Comparison of ENCODE assay signal across 8 cellular contexts in the genomic region with DNA sequence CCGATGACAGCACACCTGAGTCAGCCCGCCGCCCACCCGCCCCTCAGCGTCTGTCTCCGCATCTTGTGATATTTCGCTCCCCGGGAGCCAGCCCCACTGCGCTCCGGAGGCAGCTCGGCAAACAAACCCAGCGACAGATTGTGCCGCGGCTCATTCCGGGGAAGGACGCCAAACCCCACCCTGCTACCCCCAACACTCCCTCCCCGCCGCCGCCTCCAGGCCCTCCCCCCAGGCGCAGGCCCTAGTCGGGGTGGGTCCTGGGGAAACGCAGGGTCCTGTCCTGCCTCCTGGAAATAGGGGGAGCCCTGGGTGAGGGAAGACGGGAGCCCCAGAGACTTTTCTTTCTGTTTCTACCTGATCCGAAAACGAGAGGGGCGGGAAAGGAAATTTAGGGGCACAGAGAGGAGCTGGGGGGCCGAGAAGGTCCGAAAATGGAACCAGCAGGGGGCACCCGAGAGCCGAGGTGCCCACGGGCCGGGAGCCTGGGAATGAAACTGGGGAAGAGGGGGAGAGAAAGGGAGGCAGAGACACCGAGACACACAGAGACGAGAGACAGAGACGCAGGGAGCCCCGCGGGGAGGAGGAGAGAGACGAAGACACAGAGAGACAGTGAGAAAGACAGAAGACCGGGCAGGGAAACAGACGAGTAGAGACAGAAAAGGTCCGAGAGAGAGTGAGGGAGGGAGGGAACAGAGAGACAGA. TPM values are rescaled to one million over a fixed set of nuclear protein-coding genes. Genes with fewer than 3 reads are reported as not detected.
DNase-seq lines count a peak whose midpoint lies in the region; ATAC-seq and TF ChIP-seq lines count a peak whose summit lies in the region.

No MANE protein-coding gene starts in this region.

- H3K79me2 ChIP-seq in smooth muscle cell (ENCODE audit: low read depth): no peaks in the 10 kb centered on the region

- DNase-seq in AG08396 (ENCODE audit: low spot score): peak; percentile 74
- DNase-seq in GM20000 (ENCODE audit: low spot score): peak; percentile 68
- peak; percentile 65 for DNase-seq in RPMI8226
- peak in 4 of 7 donors; percentile 39 to 56 (median 48) for DNase-seq in adrenal gland
- DNase-seq in smooth muscle cell (lab: John Stamatoyannopoulos, UW; ENCODE audit: unreplicated experiment): peak; percentile 18
- no peak for DNase-seq in NCI-H128 (lab: John Stamatoyannopoulos, UW; ENCODE audit: unreplicated experiment)

- H3K27me3 ChIP-seq in adrenal gland (peaks cover 26% of the 10 kb centered on the region), smooth muscle cell (ENCODE audit: low read depth) (peaks cover 99% of the 10 kb centered on the region)

- TF ChIP-seq CTCF in GM20000 (IDR thresholded peaks at IDR 0.05; ENCODE audit: extremely low read depth, missing control alignments): peak; percentile 65
- TF ChIP-seq CTCF in adrenal gland (IDR thresholded peaks at IDR 0.05): peak; percentile 48 to 75 (median 62)
- TF ChIP-seq CTCF in smooth muscle cell (IDR thresholded peaks at IDR 0.05; ENCODE audit: borderline replicate concordance, insufficient read depth, poor library complexity, severe bottlenecking): peak; percentile 84

- no peak for TF ChIP-seq POLR2A in adrenal gland (IDR thresholded peaks at IDR 0.05)

- WGBS in adrenal gland, 4 donors: 0 to 2% (median 1%) methylated on average over 19 to 41 of the region's 41 CpGs
- WGBS in smooth muscle cell (ENCODE audit: low lambda C conversion rate): under 1% methylated on average over 35 of the region's 41 CpGs

- H3F3A ChIP-seq in smooth muscle cell (ENCODE audit: low read depth): no peaks in the 10 kb centered on the region

- H3K27ac ChIP-seq in adrenal gland (no peak overlapping the region), smooth muscle cell (ENCODE audit: low read depth) (no peak overlapping the region)

- H2AFZ ChIP-seq in smooth muscle cell (ENCODE audit: low read depth): peak overlapping the region; percentile 0

- peak overlapping the region in 2 of 4 donors; percentile 7 to 58 for H3K4me3 ChIP-seq in adrenal gland
- H3K4me3 ChIP-seq in iPS-18c (ENCODE audit: insufficient read depth, low read depth, low read length): peak overlapping the region; percentile 46
- peak overlapping the region; percentile 40 for H3K4me3 ChIP-seq in smooth muscle cell

- H3K9ac ChIP-seq in smooth muscle cell (ENCODE audit: low read depth): no peak overlapping the region

- no peaks in the 10 kb centered on the region for H4K20me1 ChIP-seq in smooth muscle cell (ENCODE audit: low read depth)

- H3K9me3 ChIP-seq in adrenal gland (replicated peaks in 1 of 3) (no peaks in the 10 kb centered on the region), iPS-18c (ENCODE audit: control insufficient read depth, insufficient read depth, low read length) (no peaks in the 10 kb centered on the region), smooth muscle cell (replicated peaks; ENCODE audit: low read depth) (no peaks in the 10 kb centered on the region)

- intact Hi-C loops in adrenal gland (cut with DNase I): loop anchor here in 1 of 2 donors (10.0 kb wide), 1 partner anchor 114 kb away; no protein-coding TSS in a partner anchor

- H3K4me1 ChIP-seq in adrenal gland (replicated peaks in 1 of 2): peaks cover 19 to 32% of the 10 kb centered on the region in 2 donors
- peaks cover 10% of the 10 kb centered on the region for H3K4me1 ChIP-seq in smooth muscle cell (ENCODE audit: low read depth)

- ATAC-seq in GM21576 (IDR thresholded peaks at IDR 0.05; ENCODE audit: unreplicated experiment): no peak

- peak overlapping the region; percentile 79 for H3K4me2 ChIP-seq in smooth muscle cell

- no peaks in the 10 kb centered on the region for H3K36me3 ChIP-seq in adrenal gland (replicated peaks in 1 of 2)
- no peaks in the 10 kb centered on the region for H3K36me3 ChIP-seq in smooth muscle cell (ENCODE audit: low read depth)

RNA-seq across cellular contexts. Expression of a gene that starts 1.8 kb away (rescaled TPM):
- total RNA-seq in adrenal gland: 1 to 10 TPM in 3 of 8 donors, under 1 TPM in 4, not detected in 1; 0.24 to 2.1 (median 0.71) TPM
- polyA plus RNA-seq in adrenal gland: 1 to 10 TPM in 1 of 3 donors, under 1 TPM in 1, not detected in 1; 0.56 to 1.0 TPM
- 0.18 TPM in 1 of 2 replicates, not detected in the other for total RNA-seq in smooth muscle cell
- polyA plus RNA-seq in smooth muscle cell: 0.34 and 0.76 TPM in 2 replicates

RNA-seq across cellular contexts. Expression of a gene that starts 31.6 kb away (rescaled TPM):
- total RNA-seq in adrenal gland (10 to 100 TPM; 14.0 to 72.7 (median 36.8) TPM), smooth muscle cell (8.0 and 9.3 TPM in 2 replicates)
- polyA plus RNA-seq in adrenal gland (10 to 100 TPM; 20.7 to 36.1 (median 23.2) TPM), smooth muscle cell (12.8 and 13.5 TPM in 2 replicates)

RNA-seq across cellular contexts. Expression of a gene that starts 56.9 kb away (rescaled TPM):
- total RNA-seq in adrenal gland: 10 to 100 TPM in 7 of 8 donors, 1 to 10 TPM in 1; 6.8 to 32.3 (median 26.4) TPM
- 10 to 100 TPM in 2 of 3 donors, 1 to 10 TPM in 1; 3.8 to 24.8 (median 14.8) TPM for polyA plus RNA-seq in adrenal gland
- total RNA-seq in smooth muscle cell: 1.3 and 9.4 TPM in 2 replicates
- polyA plus RNA-seq in smooth muscle cell: 7.3 and 7.4 TPM in 2 replicates
